ENCODE assay signal across 8 cellular contexts in genomic region chr1:242839101-242839500, GRCh38.
"Had no signal": no experiment of that assay in that cellular context is flagged by ENCODE, and none has a peak within 500 bp of the region (broad histone marks: within the 10 kb centered on the region; RNA-seq: fewer than 3 reads in every experiment).

No MANE protein-coding gene starts in this region.

- ATAC-seq: GM12878 had no signal

- FAIRE-seq: G401.6, GM12878, GM12891, GM12892, GM18507, GM19239 had no signal

- DNase-seq: GDM1, GF-D8 had no signal

- H3K4me3 ChIP-seq: GM12878 had no signal
